ENCODE assay signal across 19 cellular contexts in genomic region chr19:29547981-29548380, GRCh38. TPM values are rescaled to one million over a fixed set of nuclear protein-coding genes. Genes with fewer than 3 reads are reported as not detected.
DNase-seq lines count a peak whose midpoint lies in the region; ATAC-seq, FAIRE-seq and TF ChIP-seq lines count a peak whose summit lies in the region.
"Had no signal": no experiment of that assay in that cellular context is flagged by ENCODE, and none has a peak within 500 bp of the region (broad histone marks: within the 10 kb centered on the region; RNA-seq: fewer than 3 reads in every experiment).

No MANE protein-coding gene starts in this region.

- H4K20me1 ChIP-seq in SK-N-SH (ENCODE audit: insufficient read depth), result no peaks in the 10 kb centered on the region
- H4K20me1 ChIP-seq in K562 (replicated peaks; ENCODE audit: control insufficient read depth, insufficient read depth, low read length), result no peaks in the 10 kb centered on the region
- no peaks in the 10 kb centered on the region for H4K20me1 ChIP-seq in smooth muscle cell (ENCODE audit: low read depth)

- in situ Hi-C loops in K562 (cut with MboI) (no loop called here), ACHN (cut with HindIII; ENCODE audit: low pct_ligation_motif_present, low pct_unique_long_range_greater_than_20kb, low sequenced_read_pairs) (no loop called here)

- H3K9ac ChIP-seq in SK-N-SH (no peak overlapping the region), K562 (ENCODE audit: insufficient read depth in 1 of 2, low read depth in 2 of 2, low read length in 2 of 2) (no peak overlapping the region), smooth muscle cell (ENCODE audit: low read depth) (no peak overlapping the region)
- H3K9ac ChIP-seq: BLaER1 treated with 17β-estradiol and CSF1 and Interleukin-3, amounts not matched to agents 10 nM and 100 nM had no signal

- H3K9me2 ChIP-seq in SK-N-SH, result no peaks in the 10 kb centered on the region

- H3K4me1 ChIP-seq in SK-N-SH (ENCODE audit: control insufficient read depth in 1 of 2, insufficient read depth in 2 of 2, low read depth in 1 of 2, low read length in 1 of 2) (no peaks in the 10 kb centered on the region), K562 (replicated peaks in 1 of 2; ENCODE audit: control insufficient read depth in 2 of 2, insufficient read depth in 2 of 2, low read length in 2 of 2) (no peaks in the 10 kb centered on the region; a peak in 2 of 5 replicates), tibial artery (no peaks in the 10 kb centered on the region), smooth muscle cell (ENCODE audit: low read depth) (no peaks in the 10 kb centered on the region)

- POLR2A ChIA-PET in SK-N-SH (lab: Yijun Ruan, JAX) (no interaction called here), K562 (lab: Yijun Ruan, JAX) (interaction anchor here (1.0 kb wide), 1 partner anchor 12 kb away, joined by 4 read pairs; no protein-coding TSS in a partner anchor)

- no peak for TF ChIP-seq POLR2A in K562 (conservative IDR thresholded peaks at IDR 0.05)

- CTCF ChIA-PET in SK-N-SH (lab: Yijun Ruan, JAX) (no interaction called here), K562 (lab: Yijun Ruan, JAX; ENCODE audit: low intra/inter-chr PET ratio) (no interaction called here)

- BruUV-seq in K562 (replicated peaks; lab: Mats Ljungman, UMichigan), result no TSS peak

- H3F3A ChIP-seq in SK-N-SH (replicated peaks; ENCODE audit: insufficient read depth) (no peaks in the 10 kb centered on the region), smooth muscle cell (ENCODE audit: low read depth) (no peaks in the 10 kb centered on the region)

- TF ChIP-seq CTCF in SK-N-SH (IDR thresholded peaks at IDR 0.05) (no peak), K562 (IDR thresholded peaks at IDR 0.05 in 2 of 3, conservative IDR thresholded peaks at IDR 0.05 in 1 of 3; ENCODE audit: insufficient read depth in 2 of 3, low read depth in 1 of 3, low read length in 3 of 3) (no peak), tibial artery (IDR thresholded peaks at IDR 0.05) (no peak), smooth muscle cell (IDR thresholded peaks at IDR 0.05; ENCODE audit: borderline replicate concordance, insufficient read depth, poor library complexity, severe bottlenecking) (no peak)

- no peak for ATAC-seq in SK-N-SH treated with all-trans-retinoic acid at 6 μM for 48 hours
- ATAC-seq in K562, result no peak
- ATAC-seq in GM21825 (IDR thresholded peaks at IDR 0.05; ENCODE audit: unreplicated experiment), result no peak
- ATAC-seq: Right ventricle myocardium inferior had no signal

- intact Hi-C loops in K562 (cut with micrococcal nuclease), result no loop called here
- intact Hi-C loops in tibial artery (cut with DNase I; ENCODE audit: low total_unique reads), result no loop called here

- no peak for TF ChIP-seq RAD21 in SK-N-SH (IDR thresholded peaks at IDR 0.05; ENCODE audit: low read length)
- no peak for TF ChIP-seq RAD21 in K562 (CRISPR knock-in tag; conservative IDR thresholded peaks at IDR 0.05 in 1 of 2, IDR thresholded peaks at IDR 0.05 in 1 of 2)

- H3K4me2 ChIP-seq in SK-N-SH, result no peak overlapping the region
- no peak overlapping the region for H3K4me2 ChIP-seq in K562 (ENCODE audit: insufficient read depth, low read length)
- no peak overlapping the region for H3K4me2 ChIP-seq in smooth muscle cell
- H3K4me2 ChIP-seq: BLaER1 treated with 17β-estradiol and CSF1 and Interleukin-3, amounts not matched to agents 10 nM and 100 nM had no signal

- TF ChIP-seq EP300 in SK-N-SH (IDR thresholded peaks at IDR 0.05; ENCODE audit: borderline replicate concordance in 1 of 2, low read depth in 1 of 2, low read length in 1 of 2) (no peak), K562 (IDR thresholded peaks at IDR 0.05; ENCODE audit: low read length) (no peak)

- no peaks in the 10 kb centered on the region for H3K9me1 ChIP-seq in K562 (ENCODE audit: control insufficient read depth, insufficient read depth, low read length)

- no peak for FAIRE-seq in K562 (lab: Jason Lieb, UNC)

- H3K27ac ChIP-seq in SK-N-SH (ENCODE audit: low read depth in 2 of 2, low read length in 1 of 2), result no peak overlapping the region
- H3K27ac ChIP-seq in K562 (ENCODE audit: extremely low read depth, low read depth, low read length), result no peak overlapping the region
- no peak overlapping the region for H3K27ac ChIP-seq in tibial artery
- H3K27ac ChIP-seq in smooth muscle cell (ENCODE audit: low read depth), result no peak overlapping the region
- H3K27ac ChIP-seq: BLaER1 treated with 17β-estradiol and CSF1 and Interleukin-3, amounts not matched to agents 10 nM and 100 nM; HL-60 had no signal

- DNase-seq in SK-N-SH (peak; percentile 52), K562 (ENCODE audit: extremely low read depth in 1 of 4, low spot score in 3 of 4) (no peak), mesenteric fat pad (ENCODE audit: low spot score) (peak; percentile 30), tibial artery (peak; percentile 0 to 11), ACHN (no peak), smooth muscle cell (lab: John Stamatoyannopoulos, UW; ENCODE audit: unreplicated experiment) (no peak)
- DNase-seq: 8988T, COR-L47, HCEC 1CT, KBM-7, NCI-H1092, NCI-H2107, NCI-H345, NCI-H526 treated with DMSO at 0.1 percent for 48 hours had no signal

- H3K36me3 ChIP-seq in SK-N-SH (replicated peaks in 1 of 2; ENCODE audit: control insufficient read depth in 1 of 2, insufficient read depth in 2 of 2, low read length in 1 of 2) (no peaks in the 10 kb centered on the region), K562 (ENCODE audit: control insufficient read depth, insufficient read depth, low read length) (no peaks in the 10 kb centered on the region), tibial artery (no peaks in the 10 kb centered on the region), smooth muscle cell (ENCODE audit: low read depth) (no peaks in the 10 kb centered on the region)
- H3K36me3 ChIP-seq: BLaER1 treated with 17β-estradiol and CSF1 and Interleukin-3, amounts not matched to agents 10 nM and 100 nM had no signal

- H3K27me3 ChIP-seq in SK-N-SH (ENCODE audit: insufficient read depth), result no peaks in the 10 kb centered on the region
- peaks cover 0 to 18% of the 10 kb centered on the region in 2 experiments; a peak in 2 of 5 replicates for H3K27me3 ChIP-seq in K562 (ENCODE audit: control insufficient read depth in 2 of 2, insufficient read depth in 2 of 2, low read length in 2 of 2)
- H3K27me3 ChIP-seq in tibial artery, result peaks cover 0 to 7% of the 10 kb centered on the region in 2 donors
- H3K27me3 ChIP-seq in smooth muscle cell (ENCODE audit: low read depth), result no peaks in the 10 kb centered on the region
- H3K27me3 ChIP-seq: BLaER1 treated with 17β-estradiol and CSF1 and Interleukin-3, amounts not matched to agents 10 nM and 100 nM had no signal

- 44% methylated on average over 6 of the region's 8 CpGs for WGBS in SK-N-SH (ENCODE audit: low lambda C conversion rate)
- WGBS in K562 (ENCODE audit: insufficient coverage, low coverage, missing lambda C conversion rate), result 2% methylated on average over 8 of the region's 8 CpGs
- WGBS in smooth muscle cell (ENCODE audit: low lambda C conversion rate), result 76% methylated on average over 8 of the region's 8 CpGs

- no peak overlapping the region for H2AFZ ChIP-seq in SK-N-SH (ENCODE audit: low read depth)
- no peak overlapping the region for H2AFZ ChIP-seq in K562 (ENCODE audit: low read depth, low read length)
- no peak overlapping the region for H2AFZ ChIP-seq in smooth muscle cell (ENCODE audit: low read depth)

- no peak overlapping the region for H3K4me3 ChIP-seq in SK-N-SH (ENCODE audit: low read depth in 2 of 2, low read length in 1 of 2)
- no peak overlapping the region for H3K4me3 ChIP-seq in K562
- H3K4me3 ChIP-seq in tibial artery, result no peak overlapping the region
- H3K4me3 ChIP-seq in smooth muscle cell, result no peak overlapping the region
- H3K4me3 ChIP-seq: BLaER1 treated with 17β-estradiol and CSF1 and Interleukin-3, amounts not matched to agents 10 nM and 100 nM had no signal

- no peaks in the 10 kb centered on the region for H3K79me2 ChIP-seq in SK-N-SH (ENCODE audit: insufficient read depth)
- no peaks in the 10 kb centered on the region for H3K79me2 ChIP-seq in K562 (ENCODE audit: control insufficient read depth, insufficient read depth, low read length)
- no peaks in the 10 kb centered on the region for H3K79me2 ChIP-seq in smooth muscle cell (ENCODE audit: low read depth)

- H3K9me3 ChIP-seq in SK-N-SH (no peaks in the 10 kb centered on the region), K562 (replicated peaks; ENCODE audit: control insufficient read depth, insufficient read depth, low read depth, low read length) (no peaks in the 10 kb centered on the region), tibial artery (peaks cover 0 to 7% (median 2%) of the 10 kb centered on the region in 3 donors), smooth muscle cell (replicated peaks; ENCODE audit: low read depth) (no peaks in the 10 kb centered on the region)

RNA-seq across cellular contexts. Expression of gene VSTM2B, which starts 22.2 kb away (rescaled TPM):
- polyA plus RNA-seq in SK-N-SH (2012; rRNA removed) (not detected in 2 replicates), K562 (2011; rRNA removed) (not detected in 2 replicates), K562 (2014; fragmentation: Illumina TruSeq; extraction: Trizol) (not detected in 2 replicates), K562 (2014; fragmentation: Nextera tagmentation; extraction: Ambion mirVana) (not detected), K562 (2014; rRNA removed) (not detected in 2 replicates), smooth muscle cell (not detected in 2 replicates)
- not detected in 2 replicates for polyA plus RNA-seq in SK-N-SH (2012; cell fraction: cytosol; rRNA removed)
- not detected in 2 replicates for polyA plus RNA-seq in SK-N-SH (2012; cell fraction: nucleus; rRNA removed)
- total RNA-seq in K562 (2011; cell fraction: chromatin; rRNA removed; ENCODE audit: low replicate concordance), result not detected in 2 replicates
- not detected in 2 replicates for total RNA-seq in K562 (2011; cell fraction: nucleolus; rRNA removed)
- total RNA-seq in K562 (2011; cell fraction: nucleoplasm; rRNA removed), result not detected in 2 replicates
- total RNA-seq in K562 (2014; rRNA removed) (not detected in 2 replicates), K562 (2014; rRNA removed; fragmentation: Illumina TruSeq; extraction: Trizol) (not detected in 2 replicates), K562 (2015; rRNA removed; fragmentation: Illumina TruSeq; extraction: Trizol) (not detected in 2 replicates), K562 (2021) (not detected in 2 replicates), mesenteric fat pad (not detected), smooth muscle cell (not detected in 2 replicates)
- not detected in 2 replicates for polyA plus RNA-seq in K562 (2011; cell fraction: cytosol; rRNA removed)
- not detected in 2 replicates for polyA plus RNA-seq in K562 (2011; cell fraction: nucleus; rRNA removed)
- polyA plus RNA-seq in K562 (2012), result not detected in 2 replicates
- polyA minus RNA-seq in K562 (2011; rRNA and poly(A)+ RNA removed), result not detected in 2 replicates
- polyA minus RNA-seq in K562 (2011; cell fraction: cytosol; rRNA and poly(A)+ RNA removed), result not detected in 2 replicates
- polyA minus RNA-seq in K562 (2011; cell fraction: nucleus; rRNA and poly(A)+ RNA removed), result not detected in 2 replicates
- total RNA-seq: Right ventricle myocardium inferior had no signal

RNA-seq across cellular contexts. Expression of gene POP4, which starts 58.1 kb away (rescaled TPM):
- polyA plus RNA-seq in SK-N-SH (2012; rRNA removed) (67.7 and 75.4 TPM in 2 replicates), K562 (2011; rRNA removed) (86.1 and 99.0 TPM in 2 replicates), K562 (2014; fragmentation: Illumina TruSeq; extraction: Trizol) (98.2 and 111 TPM in 2 replicates), K562 (2014; fragmentation: Nextera tagmentation; extraction: Ambion mirVana) (10 to 100 TPM; 42.1 to 59.6 TPM), K562 (2014; rRNA removed) (99.3 and 128 TPM in 2 replicates), smooth muscle cell (90.6 and 94.9 TPM in 2 replicates)
- polyA plus RNA-seq in SK-N-SH (2012; cell fraction: cytosol; rRNA removed), result 64.9 and 76.8 TPM in 2 replicates
- 80.4 and 105 TPM in 2 replicates for polyA plus RNA-seq in SK-N-SH (2012; cell fraction: nucleus; rRNA removed)
- total RNA-seq in K562 (2011; cell fraction: chromatin; rRNA removed; ENCODE audit: low replicate concordance), result 71.1 and 129 TPM in 2 replicates
- total RNA-seq in K562 (2011; cell fraction: nucleolus; rRNA removed), result 77.1 and 97.6 TPM in 2 replicates
- 95.7 and 96.5 TPM in 2 replicates for total RNA-seq in K562 (2011; cell fraction: nucleoplasm; rRNA removed)
- total RNA-seq in K562 (2014; rRNA removed) (95.5 and 113 TPM in 2 replicates), K562 (2014; rRNA removed; fragmentation: Illumina TruSeq; extraction: Trizol) (110 TPM in 2 replicates), K562 (2015; rRNA removed; fragmentation: Illumina TruSeq; extraction: Trizol) (108 and 113 TPM in 2 replicates), K562 (2021) (86.1 and 92.6 TPM in 2 replicates), mesenteric fat pad (57.4 TPM), smooth muscle cell (54.4 and 68.8 TPM in 2 replicates)
- polyA plus RNA-seq in K562 (2011; cell fraction: cytosol; rRNA removed), result 61.1 and 61.7 TPM in 2 replicates
- 106 and 126 TPM in 2 replicates for polyA plus RNA-seq in K562 (2011; cell fraction: nucleus; rRNA removed)
- 56.6 and 69.1 TPM in 2 replicates for polyA plus RNA-seq in K562 (2012)
- polyA minus RNA-seq in K562 (2011; rRNA and poly(A)+ RNA removed), result 86.3 and 90.5 TPM in 2 replicates
- 26.8 and 34.8 TPM in 2 replicates for polyA minus RNA-seq in K562 (2011; cell fraction: cytosol; rRNA and poly(A)+ RNA removed)
- 62.5 and 81.8 TPM in 2 replicates for polyA minus RNA-seq in K562 (2011; cell fraction: nucleus; rRNA and poly(A)+ RNA removed)

Comparison
In these comparisons a context has a peak if more than half of its experiments do, and no peak if none do; other contexts are left out.
1. DNase-seq: peak in SK-N-SH (single experiment), mesenteric fat pad (single experiment) and tibial artery (2 of 2); none in K562 (0 of 4), ACHN (single experiment) and smooth muscle cell (single experiment).